ENCODE assay signal across 8 cellular contexts in genomic region chr11:130449246-130449990, GRCh38. TPM values are rescaled to one million over a fixed set of nuclear protein-coding genes. Genes with fewer than 3 reads are reported as not detected.
DNase-seq lines count a peak whose midpoint lies in the region; ATAC-seq and TF ChIP-seq lines count a peak whose summit lies in the region.

No MANE protein-coding gene starts in this region.

- peak overlapping the region; percentile 98 for H3K4me3 Mint-ChIP-seq in osteocyte (ENCODE audit: unreplicated experiment)

- H3K27me3 Mint-ChIP-seq in osteocyte (ENCODE audit: unreplicated experiment): no peaks in the 10 kb centered on the region

- H3K36me3 Mint-ChIP-seq in osteocyte (ENCODE audit: unreplicated experiment): peaks cover 23% of the 10 kb centered on the region

- no peaks in the 10 kb centered on the region for H3K9me3 ChIP-seq in Panc1 (ENCODE audit: control insufficient read depth, insufficient read depth, low read depth, low read length)
- no peaks in the 10 kb centered on the region for H3K9me3 ChIP-seq in effector memory CD4-positive, alpha-beta T cell (ENCODE audit: control insufficient read depth, low read length)

- POLR2A ChIA-PET in BJ (lab: Charles Lee): no interaction called here
- POLR2A ChIA-PET in Panc1 (lab: Charles Lee): no interaction called here

- H3K27ac ChIP-seq in Panc1 (ENCODE audit: low read length): peak overlapping the region; percentile 67
- H3K27ac ChIP-seq in effector memory CD4-positive, alpha-beta T cell (ENCODE audit: insufficient read depth, low read length, poor library complexity, severe bottlenecking): no peak overlapping the region

- ATAC-seq in Panc1: peak; percentile 11; the same call in 1 of the 2 replicates

- H3K4me1 Mint-ChIP-seq in osteocyte (ENCODE audit: unreplicated experiment): peaks cover 47% of the 10 kb centered on the region

- H3K9me3 Mint-ChIP-seq in osteocyte (ENCODE audit: unreplicated experiment): no peaks in the 10 kb centered on the region

- no peak for DNase-seq in BJ (ENCODE audit: low read depth)
- DNase-seq in Panc1 (ENCODE audit: low read depth, low spot score): no peak
- no peak for DNase-seq in fibroblast of pulmonary artery (ENCODE audit: low read depth)
- no peak for DNase-seq in osteocyte (ENCODE audit: extremely low spot score, unreplicated experiment)
- DNase-seq in NCI-H146 (lab: John Stamatoyannopoulos, UW): no peak
- DNase-seq in ureter (ENCODE audit: low spot score): no peak
- DNase-seq in T1000 (lab: John Stamatoyannopoulos, UW): no peak
- DNase-seq in effector memory CD4-positive, alpha-beta T cell: no peak

- TF ChIP-seq CTCF in BJ (IDR thresholded peaks at IDR 0.05; ENCODE audit: insufficient read depth, low read depth, low read length) (no peak), Panc1 (IDR thresholded peaks at IDR 0.05) (no peak), fibroblast of pulmonary artery (IDR thresholded peaks at IDR 0.05; ENCODE audit: low read length, missing control alignments) (no peak), osteocyte (IDR thresholded peaks at IDR 0.05) (no peak)

- CTCF ChIA-PET in BJ (lab: Yijun Ruan, JAX): interaction anchor here (1.0 to 2.0 kb wide), 8 partner anchors 11 to 413 kb away, joined by 3 to 11 read pairs (median 5); no protein-coding TSS in a partner anchor
- CTCF ChIA-PET in Panc1 (lab: Charles Lee): no interaction called here

- BruUV-seq in Panc1 (replicated peaks; lab: Mats Ljungman, UMichigan): no TSS peak

- intact Hi-C loops in Panc1 (cut with micrococcal nuclease; ENCODE audit: unreplicated experiment): loop anchor here (5.0 kb wide), 1 partner anchor 188 kb away; no protein-coding TSS in a partner anchor

- in situ Hi-C loops in Panc1 (cut with HindIII; ENCODE audit: low pct_unique_long_range_greater_than_20kb, low sequenced_read_pairs): no loop called here

- H3K4me3 ChIP-seq in BJ (ENCODE audit: low read depth, low read length) (peak overlapping the region; percentile 56), Panc1 (ENCODE audit: low read depth in 2 of 2, low read length in 2 of 2) (peak overlapping the region; percentile 73 to 89), fibroblast of pulmonary artery (replicated peaks; ENCODE audit: low read depth, low read length) (peak overlapping the region; percentile 70)
- no peak overlapping the region for H3K4me3 ChIP-seq in effector memory CD4-positive, alpha-beta T cell (ENCODE audit: insufficient read depth, low read depth, low read length, poor library complexity, severe bottlenecking)

- peaks cover 16% of the 10 kb centered on the region for H3K4me1 ChIP-seq in Panc1 (ENCODE audit: control insufficient read depth, insufficient read depth, low read length)
- H3K4me1 ChIP-seq in effector memory CD4-positive, alpha-beta T cell (ENCODE audit: control insufficient read depth, insufficient read depth, low read length, poor library complexity, severe bottlenecking): peaks cover 5% of the 10 kb centered on the region

- peak overlapping the region; percentile 93 for H3K27ac Mint-ChIP-seq in osteocyte (ENCODE audit: unreplicated experiment)

- H3K27me3 ChIP-seq in BJ (ENCODE audit: control insufficient read depth, insufficient read depth, low read length) (no peaks in the 10 kb centered on the region), Panc1 (ENCODE audit: control insufficient read depth, insufficient read depth, low read length) (no peaks in the 10 kb centered on the region)
- peaks cover 4% of the 10 kb centered on the region for H3K27me3 ChIP-seq in effector memory CD4-positive, alpha-beta T cell (replicated peaks; ENCODE audit: control insufficient read depth, insufficient read depth, low read length, poor library complexity, severe bottlenecking)

- peaks cover 2% of the 10 kb centered on the region for H3K36me3 ChIP-seq in BJ (ENCODE audit: control insufficient read depth, insufficient read depth, low read length)
- H3K36me3 ChIP-seq in Panc1 (ENCODE audit: control insufficient read depth, insufficient read depth, low read length): no peaks in the 10 kb centered on the region
- no peaks in the 10 kb centered on the region for H3K36me3 ChIP-seq in effector memory CD4-positive, alpha-beta T cell (ENCODE audit: control insufficient read depth, insufficient read depth, low read length)

RNA-seq across cellular contexts. Expression of gene ADAMTS15, which starts 1.0 kb away (rescaled TPM):
- 2.7 and 5.6 TPM in 2 replicates for polyA plus RNA-seq in BJ (2011; rRNA removed)
- 6.3 and 6.5 TPM in 2 replicates for polyA minus RNA-seq in BJ (2011; rRNA and poly(A)+ RNA removed)
- total RNA-seq in Panc1 (2021; ENCODE audit: unreplicated experiment) (39.9 TPM), osteocyte (78.8 and 81.6 TPM in 2 replicates), ureter (5.9 TPM)
- 44.4 TPM for polyA plus RNA-seq in Panc1 (2012; ENCODE audit: insufficient read length)

RNA-seq across cellular contexts. Expression of gene ADAMTS8, which starts 21.0 kb away (rescaled TPM):
- polyA plus RNA-seq in BJ (2011; rRNA removed): 0.05 TPM in 1 of 2 replicates, not detected in the other
- polyA minus RNA-seq in BJ (2011; rRNA and poly(A)+ RNA removed): not detected in 2 replicates
- total RNA-seq in Panc1 (2021; ENCODE audit: unreplicated experiment) (0.15 TPM), osteocyte (0.19 and 0.31 TPM in 2 replicates), ureter (1.2 TPM)
- 0.12 TPM for polyA plus RNA-seq in Panc1 (2012; ENCODE audit: insufficient read length)
